In the genomic region with DNA sequence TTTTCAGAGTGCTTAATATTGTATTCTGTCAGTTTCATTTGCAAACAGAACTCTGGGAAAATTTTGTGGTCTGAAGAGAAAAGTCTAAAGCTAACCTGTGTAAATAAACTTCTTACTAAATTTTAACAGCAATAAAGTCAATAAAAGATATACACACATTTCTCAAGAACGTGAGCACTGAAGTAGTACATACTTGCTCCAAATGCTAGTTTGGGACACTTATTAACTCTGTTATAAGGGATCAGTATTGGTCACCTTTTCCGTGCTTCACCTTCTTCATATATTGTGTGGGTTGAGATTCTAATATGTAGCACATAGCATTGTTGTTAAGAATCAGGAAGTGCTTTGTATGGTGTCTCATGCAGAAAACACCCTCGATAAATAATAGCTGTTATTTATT, we compare ENCODE assay signal across 24 cellular contexts.
"Had no signal": no experiment of that assay in that cellular context is flagged by ENCODE, and none has a peak within 500 bp of the region (broad histone marks: within the 10 kb centered on the region; RNA-seq: fewer than 3 reads in every experiment).

No MANE protein-coding gene starts in this region.

- H3K27ac ChIP-seq: brain microvascular endothelial cell, colonic mucosa had no signal

- H3K4me1 ChIP-seq: colonic mucosa had no signal

- DNase-seq: activated CD4-positive, alpha-beta memory T cell treated with anti-CD3 and anti-CD28 coated beads, Interleukin-2, amount 10 ng/mL, durations not matched to agents 7 days and 5 days; activated CD4-positive, alpha-beta T cell treated with anti-CD3 and anti-CD28 coated beads for 1 hour; activated CD4-positive, alpha-beta T cell treated with anti-CD3 and anti-CD28 coated beads for 4 hours; activated CD4-positive, alpha-beta T cell treated with anti-CD3 and anti-CD28 coated beads, Interleukin-2, amount 10 ng/mL, durations not matched to agents 7 days and 5 days; activated CD4-positive, alpha-beta T cell treated with anti-CD3 and anti-CD28 coated beads, Interleukin-2, amount 50 U/mL, for 4 hours; activated CD8-positive, alpha-beta memory T cell treated with anti-CD3 and anti-CD28 coated beads, Interleukin-2, amount 50 U/mL, for 48 hours; activated effector memory CD4-positive, alpha-beta T cell treated with Interleukin-2 at 50 U/mL for 16 hours; activated gamma-delta T cell treated with Interleukin-2 at 50 U/mL for 16 hours; activated naive CD4-positive, alpha-beta T cell treated with anti-CD3 and anti-CD28 coated beads, Interleukin-2, amount 50 U/mL, for 16 hours; activated naive CD4-positive, alpha-beta T cell treated with Interleukin-2 at 50 U/mL for 16 hours; activated T-cell treated with anti-CD3 and anti-CD28 coated beads for 4 hours; activated T-cell treated with anti-CD3 and anti-CD28 coated beads, Interleukin-2, amount 50 U/mL, for 24 hours; amniotic stem cell; brain microvascular endothelial cell; caudate nucleus; cerebellar nuclear complex; colonic mucosa; dorsolateral prefrontal cortex; effector memory CD4-positive, alpha-beta T cell; endodermal cell; foreskin fibroblast; head of caudate nucleus; T-helper 2 cell had no signal

- H3K27me3 ChIP-seq: brain microvascular endothelial cell, colonic mucosa, dorsolateral prefrontal cortex had no signal

- H3K4me3 ChIP-seq: colonic mucosa, dorsolateral prefrontal cortex had no signal

- H3K9me3 ChIP-seq: colonic mucosa had no signal

- FAIRE-seq: astrocyte had no signal

- H3K36me3 ChIP-seq: brain microvascular endothelial cell, colonic mucosa had no signal
